ENCODE assay signal across 35 cellular contexts in genomic region chr2:120317916-120318315, GRCh38. TPM values are rescaled to one million over a fixed set of nuclear protein-coding genes. Genes with fewer than 3 reads are reported as not detected.
"Had no signal": no experiment of that assay in that cellular context is flagged by ENCODE, and none has a peak within 500 bp of the region (broad histone marks: within the 10 kb centered on the region; RNA-seq: fewer than 3 reads in every experiment).

No MANE protein-coding gene starts in this region.

- H3K9me3 ChIP-seq: ascending aorta, Peyer's patch had no signal

- H3K9me3 Mint-ChIP-seq: activated B cell treated with CpG ODN at 0.5 μM for 24 hours; activated CD4-positive, alpha-beta memory T cell treated with anti-CD3 and anti-CD28 coated beads for 36 hours; activated naive CD4-positive, alpha-beta T cell treated with anti-CD3 and anti-CD28 coated beads, Interleukin-2, amount 50 U/mL, for 24 hours; activated naive CD8-positive, alpha-beta T cell treated with anti-CD3 and anti-CD28 coated beads, Interleukin-2, amount 10 ng/mL, durations not matched to agents 7 days and 5 days; activated T-cell treated with anti-CD3 and anti-CD28 coated beads, Interleukin-2, amount 50 U/mL, for 4 hours; activated T-helper 1 cell treated with anti-CD3 and anti-CD28 coated beads, Interleukin-12 subunit alpha, Interleukin-12 subunit beta, Interleukin-2, Interleukin-4 antibody, amounts not matched to agents 30 ng/mL and 10 ng/mL and 1 ng/mL, durations not matched to agents 14 hours and 24 hours and 36 hours had no signal

- H3K27me3 Mint-ChIP-seq: activated CD4-positive, alpha-beta memory T cell treated with anti-CD3 and anti-CD28 coated beads for 36 hours; activated naive CD4-positive, alpha-beta T cell treated with anti-CD3 and anti-CD28 coated beads, Interleukin-2, amount 50 U/mL, for 24 hours had no signal

- H3K36me3 Mint-ChIP-seq: activated CD4-positive, alpha-beta memory T cell treated with anti-CD3 and anti-CD28 coated beads for 36 hours; activated naive CD4-positive, alpha-beta T cell treated with anti-CD3 and anti-CD28 coated beads, Interleukin-2, amount 50 U/mL, for 24 hours; activated naive CD8-positive, alpha-beta T cell treated with anti-CD3 and anti-CD28 coated beads, Interleukin-2, amount 10 ng/mL, durations not matched to agents 7 days and 5 days had no signal

- ATAC-seq: activated T-cell treated with anti-CD3 and anti-CD28 coated beads, Interleukin-2, amount 50 U/mL, for 4 hours; K562; PC-3 had no signal

- H3K4me3 ChIP-seq: ascending aorta, cardiac muscle cell, K562, Peyer's patch had no signal

- H3K27me3 ChIP-seq: ascending aorta had no signal

- H3K27ac ChIP-seq: ascending aorta, cardiac muscle cell, Peyer's patch, RWPE1, VCaP had no signal

- H3K4me3 Mint-ChIP-seq: activated B cell treated with CpG ODN at 0.5 μM for 24 hours; activated CD4-positive, alpha-beta memory T cell treated with anti-CD3 and anti-CD28 coated beads for 36 hours; activated naive CD4-positive, alpha-beta T cell treated with anti-CD3 and anti-CD28 coated beads, Interleukin-2, amount 50 U/mL, for 24 hours; activated naive CD8-positive, alpha-beta T cell treated with anti-CD3 and anti-CD28 coated beads, Interleukin-2, amount 10 ng/mL, durations not matched to agents 7 days and 5 days; activated T-cell treated with anti-CD3 and anti-CD28 coated beads, Interleukin-2, amount 50 U/mL, for 4 hours; activated T-helper 1 cell treated with anti-CD3 and anti-CD28 coated beads, Interleukin-12 subunit alpha, Interleukin-12 subunit beta, Interleukin-2, Interleukin-4 antibody, amounts not matched to agents 30 ng/mL and 10 ng/mL and 1 ng/mL, durations not matched to agents 14 hours and 24 hours and 36 hours had no signal

- H3K27ac Mint-ChIP-seq: activated B cell treated with CpG ODN at 0.5 μM for 24 hours; activated CD4-positive, alpha-beta memory T cell treated with anti-CD3 and anti-CD28 coated beads for 36 hours; activated naive CD4-positive, alpha-beta T cell treated with anti-CD3 and anti-CD28 coated beads, Interleukin-2, amount 50 U/mL, for 24 hours; activated naive CD8-positive, alpha-beta T cell treated with anti-CD3 and anti-CD28 coated beads, Interleukin-2, amount 10 ng/mL, durations not matched to agents 7 days and 5 days had no signal

- DNase-seq: activated B cell treated with CpG ODN at 0.5 μM for 24 hours; activated CD4-positive, alpha-beta memory T cell treated with anti-CD3 and anti-CD28 coated beads for 36 hours; activated CD4-positive, alpha-beta T cell treated with anti-CD3 and anti-CD28 coated beads, Interleukin-2, amount 50 U/mL, for 1 hour; activated CD4-positive, CD25-positive, alpha-beta regulatory T cell treated with anti-CD3 and anti-CD28 coated beads, Interleukin-2, amount 50 U/mL, for 72 hours; activated CD8-positive, alpha-beta memory T cell treated with anti-CD3 and anti-CD28 coated beads, Interleukin-2, amount 50 U/mL, for 4 hours; activated naive CD4-positive, alpha-beta T cell; activated naive CD8-positive, alpha-beta T cell treated with anti-CD3 and anti-CD28 coated beads, Interleukin-2, amount 10 ng/mL, durations not matched to agents 7 days and 5 days; activated T-cell treated with anti-CD3 and anti-CD28 coated beads for 4 hours; activated T-cell treated with anti-CD3 and anti-CD28 coated beads, Interleukin-2, amount 50 U/mL, for 4 hours; IMR-90; NCI-H1092 treated with DMSO at 0.1 percent for 48 hours; NCI-H1417; NCI-H146; NCI-H187; NCI-H2029 treated with DMSO at 0.1 percent for 48 hours; NCI-H2107; NCI-H2171; NCI-H510A; NCI-H526; NCI-H748 treated with DMSO at 0.1 percent for 48 hours; NK-92 treated with Interleukin-12 subunit alpha and Interleukin-12 subunit beta, amount 100 ng/mL, for 24 hours; PC-3; Peyer's patch; Right ventricle myocardium superior; SW 1271; T-helper 1 cell; T-helper 2 cell; T-helper 9 cell had no signal

- H3K36me3 ChIP-seq: ascending aorta, cardiac muscle cell, Peyer's patch had no signal

- H3K4me1 ChIP-seq: ascending aorta had no signal

RNA-seq across cellular contexts. Expression of gene INHBB, which starts 28.0 kb away (rescaled TPM):
- total RNA-seq: activated B cell treated with CpG ODN at 0.5 μM for 24 hours; activated CD4-positive, alpha-beta memory T cell treated with anti-CD3 and anti-CD28 coated beads for 36 hours; activated naive CD8-positive, alpha-beta T cell treated with anti-CD3 and anti-CD28 coated beads, Interleukin-2, amount 10 ng/mL, durations not matched to agents 7 days and 5 days; activated T-helper 1 cell treated with anti-CD3 and anti-CD28 coated beads, Interleukin-12 subunit alpha, Interleukin-12 subunit beta, Interleukin-2, Interleukin-4 antibody, amounts not matched to agents 30 ng/mL and 10 ng/mL and 1 ng/mL, durations not matched to agents 14 hours and 24 hours and 36 hours; cardiac muscle cell; K562 had no signal
